In genomic region chr1:36525166-36525565, GRCh38 we compare ENCODE assay signal across 23 cellular contexts. TPM values are rescaled to one million over a fixed set of nuclear protein-coding genes. Genes with fewer than 3 reads are reported as not detected.
A peak's percentile ranks its signal among the peaks of the same experiment; 100 is the strongest.
DNase-seq lines count a peak whose midpoint lies in the region; ATAC-seq, FAIRE-seq and TF ChIP-seq lines count a peak whose summit lies in the region.
"Had no signal": no experiment of that assay in that cellular context is flagged by ENCODE, and none has a peak within 500 bp of the region (broad histone marks: within the 10 kb centered on the region; RNA-seq: fewer than 3 reads in every experiment).

No MANE protein-coding gene starts in this region.

- DNase-seq in cardiac septum (ENCODE audit: low spot score) = peak; percentile 55
- DNase-seq in left cardiac atrium = no peak
- DNase-seq in endodermal cell = peak; percentile 13
- peak; percentile 41 for DNase-seq in sigmoid colon
- no peak for DNase-seq in AG20443 (ENCODE audit: low spot score)
- DNase-seq in kidney = no peak
- no peak for DNase-seq in retina
- DNase-seq: ACHN; BE2C; CD8-positive, alpha-beta T cell; COR-L47; DMS153; DND-41; GDM1; HFFc6 had no signal

- 92 to 95% methylated on average over 6 to 10 of the region's 10 CpGs for WGBS in endodermal cell (ENCODE audit: insufficient coverage in 1 of 2, insufficient read length in 1 of 2), 2 experiments
- WGBS in sigmoid colon, 2 donors = 93 to 95% methylated on average over 10 of the region's 10 CpGs

- TF ChIP-seq CTCF in endodermal cell (conservative IDR thresholded peaks at IDR 0.05) = no peak
- TF ChIP-seq CTCF in sigmoid colon (IDR thresholded peaks at IDR 0.05) = no peak
- TF ChIP-seq CTCF in kidney (IDR thresholded peaks at IDR 0.05; ENCODE audit: borderline replicate concordance, extremely low read depth, insufficient read depth) = no peak

- H3K27me3 Mint-ChIP-seq in endodermal cell (ENCODE audit: insufficient read depth) = no peaks in the 10 kb centered on the region

- H3K9me3 Mint-ChIP-seq in endodermal cell = no peaks in the 10 kb centered on the region
- H3K9me3 Mint-ChIP-seq: CD8-positive, alpha-beta T cell; HFFc6 had no signal

- H3K27ac Mint-ChIP-seq in endodermal cell = no peak overlapping the region
- H3K27ac Mint-ChIP-seq: CD8-positive, alpha-beta T cell; HFFc6 had no signal

- H3K4me3 ChIP-seq in endodermal cell (ENCODE audit: low read length) (no peak overlapping the region), sigmoid colon (no peak overlapping the region), kidney (ENCODE audit: low read length in 2 of 2) (no peak overlapping the region)
- H3K4me3 ChIP-seq: HAP-1 had no signal

- H3K9me3 ChIP-seq in endodermal cell (ENCODE audit: control insufficient read depth, low read length) = no peaks in the 10 kb centered on the region
- no peaks in the 10 kb centered on the region for H3K9me3 ChIP-seq in sigmoid colon
- no peaks in the 10 kb centered on the region for H3K9me3 ChIP-seq in kidney (ENCODE audit: control insufficient read depth in 1 of 2, low read length in 2 of 2)
- H3K9me3 ChIP-seq: BE2C, HAP-1 had no signal

- intact Hi-C loops in cardiac septum (cut with DNase I) (no loop called here), left cardiac atrium (cut with DNase I) (no loop called here), sigmoid colon (cut with DNase I) (no loop called here), kidney (cut with DNase I) (no loop called here)

- peaks cover 7% of the 10 kb centered on the region for H3K4me1 ChIP-seq in endodermal cell (ENCODE audit: control insufficient read depth, insufficient read depth, low read length)
- H3K4me1 ChIP-seq in sigmoid colon = no peaks in the 10 kb centered on the region
- H3K4me1 ChIP-seq in kidney (ENCODE audit: control insufficient read depth in 1 of 2, insufficient read depth in 1 of 2, low read depth in 1 of 2, low read length in 2 of 2) = no peaks in the 10 kb centered on the region
- H3K4me1 ChIP-seq: BE2C had no signal

- H3K27me3 ChIP-seq in endodermal cell (ENCODE audit: control insufficient read depth, insufficient read depth, low read length, poor library complexity, severe bottlenecking) (no peaks in the 10 kb centered on the region), sigmoid colon (peaks cover 0 to 16% (median 2%) of the 10 kb centered on the region in 3 donors)
- H3K27me3 ChIP-seq: BE2C had no signal

- ATAC-seq in left cardiac atrium (no peak), HG03521 (IDR thresholded peaks at IDR 0.05; ENCODE audit: unreplicated experiment) (no peak)
- ATAC-seq: CD8-positive, alpha-beta T cell had no signal

- H3K9ac ChIP-seq in endodermal cell (ENCODE audit: extremely low read depth, low read length, poor library complexity, severe bottlenecking) (no peak overlapping the region), kidney (ENCODE audit: low read length in 2 of 2) (no peak overlapping the region)

- peaks cover 26% of the 10 kb centered on the region for H3K4me1 Mint-ChIP-seq in endodermal cell

- TF ChIP-seq EP300 in sigmoid colon (IDR thresholded peaks at IDR 0.05) = no peak

- H3K27ac ChIP-seq in endodermal cell (ENCODE audit: low read depth, low read length) = no peak overlapping the region
- no peak overlapping the region for H3K27ac ChIP-seq in sigmoid colon
- H3K27ac ChIP-seq in kidney (ENCODE audit: low read depth in 2 of 2, low read length in 2 of 2) = no peak overlapping the region
- H3K27ac ChIP-seq: C4-2B had no signal

- H3K4me3 Mint-ChIP-seq in endodermal cell = no peak overlapping the region
- H3K4me3 Mint-ChIP-seq: CD8-positive, alpha-beta T cell; HFFc6 had no signal

- H3K36me3 Mint-ChIP-seq in endodermal cell (ENCODE audit: low read depth) = no peaks in the 10 kb centered on the region
- H3K36me3 Mint-ChIP-seq: CD8-positive, alpha-beta T cell had no signal

- TF ChIP-seq POLR2A in sigmoid colon (IDR thresholded peaks at IDR 0.05) = no peak

- no peaks in the 10 kb centered on the region for H3K36me3 ChIP-seq in endodermal cell (ENCODE audit: control insufficient read depth, insufficient read depth, low read length)
- no peaks in the 10 kb centered on the region for H3K36me3 ChIP-seq in sigmoid colon
- no peaks in the 10 kb centered on the region for H3K36me3 ChIP-seq in kidney (ENCODE audit: control insufficient read depth in 1 of 2, insufficient read depth in 2 of 2, low read length in 2 of 2)
- H3K36me3 ChIP-seq: BE2C, HAP-1 had no signal

- FAIRE-seq in kidney (lab: Jason Lieb, UNC) = no peak
- FAIRE-seq: D721Med, GM19239, H1 had no signal

RNA-seq across cellular contexts. Expression of gene CSF3R, which starts 42.5 kb away (rescaled TPM):
- total RNA-seq in cardiac septum (11.8 TPM), left cardiac atrium (10 to 100 TPM in 1 of 2 donors, 1 to 10 TPM in 1; 8.3 to 10.0 TPM), endodermal cell (1 to 10 TPM; 1.5 TPM), sigmoid colon (1 to 10 TPM; 7.5 to 9.1 (median 8.6) TPM), kidney (13.3 TPM)
- 0.50 TPM for polyA plus RNA-seq in endodermal cell (2013, experiment 1 of 2)
- 0.17 TPM for polyA plus RNA-seq in endodermal cell (2013, experiment 2 of 2)
- polyA plus RNA-seq in sigmoid colon (1 to 10 TPM; 3.9 to 4.2 (median 3.9) TPM), kidney (ENCODE audit: insufficient read depth, low read depth, low replicate concordance) (1.4 TPM)
- total RNA-seq: A172, H1, HFFc6, HT1080 had no signal
- polyA plus RNA-seq: H1 had no signal

Comparison
In these comparisons a context has a peak if more than half of its experiments do, and no peak if none do; other contexts are left out.
1. DNase-seq: peak in cardiac septum (single experiment), endodermal cell (single experiment) and sigmoid colon (single experiment); none in left cardiac atrium (single experiment), AG20443 (single experiment), kidney (single experiment) and retina (single experiment).